8 cellular contexts compared by ENCODE assay signal in genomic region chr6:7390218-7390878, GRCh38. TPM values are rescaled to one million over a fixed set of nuclear protein-coding genes. Genes with fewer than 3 reads are reported as not detected.
A peak's percentile ranks its signal among the peaks of the same experiment; 100 is the strongest.
DNase-seq lines count a peak whose midpoint lies in the region; ATAC-seq and TF ChIP-seq lines count a peak whose summit lies in the region.

No MANE protein-coding gene starts in this region.

- H3K36me3 ChIP-seq in DOHH2 (ENCODE audit: control insufficient read depth, low read length) (peaks cover 43% of the 10 kb centered on the region), MG63 (peaks cover 35% of the 10 kb centered on the region)
- H3K36me3 ChIP-seq in naive thymus-derived CD4-positive, alpha-beta T cell (ENCODE audit: control insufficient read depth in 2 of 3, insufficient read depth in 3 of 3, low read length in 3 of 3) = peaks cover 4 to 17% (median 5%) of the 10 kb centered on the region in 3 experiments

- no peaks in the 10 kb centered on the region for H3K9me2 ChIP-seq in DOHH2 (replicated peaks; ENCODE audit: control insufficient read depth, low read length)

- H3K27me3 ChIP-seq in DOHH2 (ENCODE audit: control insufficient read depth, low read length) (no peaks in the 10 kb centered on the region), MG63 (no peaks in the 10 kb centered on the region)
- no peaks in the 10 kb centered on the region for H3K27me3 ChIP-seq in naive thymus-derived CD4-positive, alpha-beta T cell (ENCODE audit: control insufficient read depth in 2 of 2, insufficient read depth in 2 of 2, low read length in 2 of 2)

- ATAC-seq in GM21529 (IDR thresholded peaks at IDR 0.05; ENCODE audit: unreplicated experiment) (peak; percentile 19), GM19463 (IDR thresholded peaks at IDR 0.05; ENCODE audit: unreplicated experiment) (no peak)
- ATAC-seq in central memory CD8-positive, alpha-beta T cell (replicated peaks; ENCODE audit: extremely low read depth, poor library complexity, severe bottlenecking) = peak; percentile 31
- no peak for ATAC-seq in naive thymus-derived CD4-positive, alpha-beta T cell

- no peaks in the 10 kb centered on the region for H3F3A ChIP-seq in DOHH2 (ENCODE audit: control insufficient read depth, insufficient read depth)

- DNase-seq in MG63 (no peak), NOMO-1 treated with dmso at 0.1 percent for 144 hours (lab: John Stamatoyannopoulos, UW; ENCODE audit: unreplicated experiment) (no peak), inferior parietal cortex (ENCODE audit: extremely low spot score) (no peak)
- no peak for DNase-seq in central memory CD8-positive, alpha-beta T cell (ENCODE audit: low spot score in 2 of 2)
- DNase-seq in naive thymus-derived CD4-positive, alpha-beta T cell = peak in 3 of 9 donors; percentile 0 to 76 (median 54)

- POLR2A ChIA-PET in naive thymus-derived CD4-positive, alpha-beta T cell (lab: Charles Lee) = interaction anchor here (0.7 to 2.0 kb wide), 10 partner anchors 13 to 712 kb away, joined by 3 to 12 read pairs (median 4); partner anchors contain the start of genes BLOC1S5, EEF1E1, SNRNP48 and SSR1

- CTCF ChIA-PET in naive thymus-derived CD4-positive, alpha-beta T cell (lab: Charles Lee) = interaction anchor here (0.5 to 1.0 kb wide), 4 partner anchors 75 to 372 kb away, joined by 3 read pairs; partner anchors contain the start of gene SSR1

- H3K4me1 Mint-ChIP-seq in central memory CD8-positive, alpha-beta T cell = peaks cover 49% of the 10 kb centered on the region
- H3K4me1 Mint-ChIP-seq in naive thymus-derived CD4-positive, alpha-beta T cell = peaks cover 31 to 59% (median 50%) of the 10 kb centered on the region in 7 donors

- H3K9me3 ChIP-seq in DOHH2 (ENCODE audit: control insufficient read depth, insufficient read depth, low read length) = no peaks in the 10 kb centered on the region
- H3K9me3 ChIP-seq in MG63 = no peaks in the 10 kb centered on the region
- no peaks in the 10 kb centered on the region for H3K9me3 ChIP-seq in naive thymus-derived CD4-positive, alpha-beta T cell (ENCODE audit: control insufficient read depth in 2 of 3, low read length in 3 of 3)

- peak overlapping the region; percentile 81 for H3K4me2 ChIP-seq in DOHH2 (ENCODE audit: low read length)

- H3K4me1 ChIP-seq in DOHH2 (ENCODE audit: control insufficient read depth, low read length) = peaks cover 24% of the 10 kb centered on the region
- peaks cover 20 to 21% of the 10 kb centered on the region in 2 donors for H3K4me1 ChIP-seq in naive thymus-derived CD4-positive, alpha-beta T cell (ENCODE audit: control insufficient read depth in 2 of 2, insufficient read depth in 2 of 2, low read length in 2 of 2)

- H4K20me1 ChIP-seq in DOHH2 (ENCODE audit: control insufficient read depth, insufficient read depth, low read depth, low read length) = no peaks in the 10 kb centered on the region

- H3K4me3 ChIP-seq in DOHH2 (ENCODE audit: low read length) = peak overlapping the region; percentile 78
- H3K4me3 ChIP-seq in MG63 = peak overlapping the region; percentile 97
- H3K4me3 ChIP-seq in naive thymus-derived CD4-positive, alpha-beta T cell (ENCODE audit: low read length) = peak overlapping the region; percentile 95

- no peaks in the 10 kb centered on the region for H3K27me3 Mint-ChIP-seq in central memory CD8-positive, alpha-beta T cell
- H3K27me3 Mint-ChIP-seq in naive thymus-derived CD4-positive, alpha-beta T cell = no peaks in the 10 kb centered on the region

- H3K36me3 Mint-ChIP-seq in central memory CD8-positive, alpha-beta T cell (ENCODE audit: insufficient read depth) = peaks cover 31% of the 10 kb centered on the region
- H3K36me3 Mint-ChIP-seq in naive thymus-derived CD4-positive, alpha-beta T cell = peaks cover 4 to 20% (median 15%) of the 10 kb centered on the region in 5 donors

- H3K4me3 Mint-ChIP-seq in central memory CD8-positive, alpha-beta T cell = peak overlapping the region; percentile 83
- H3K4me3 Mint-ChIP-seq in naive thymus-derived CD4-positive, alpha-beta T cell = peak overlapping the region; percentile 87 to 97 (median 94)

- intact Hi-C loops in naive thymus-derived CD4-positive, alpha-beta T cell (cut with micrococcal nuclease) = loop anchor here in 1 of 2 donors (2.0 kb wide), 1 partner anchor 712 kb away; the partner anchor contains the start of gene EEF1E1

- H3K9me3 Mint-ChIP-seq in central memory CD8-positive, alpha-beta T cell = no peaks in the 10 kb centered on the region
- no peaks in the 10 kb centered on the region for H3K9me3 Mint-ChIP-seq in naive thymus-derived CD4-positive, alpha-beta T cell

- H3K27ac ChIP-seq in DOHH2 (ENCODE audit: low read depth, low read length) = peak overlapping the region; percentile 84
- H3K27ac ChIP-seq in naive thymus-derived CD4-positive, alpha-beta T cell (ENCODE audit: low read depth, low read length) = peak overlapping the region; percentile 85

- peak; percentile 44 for TF ChIP-seq CTCF in DOHH2 (IDR thresholded peaks at IDR 0.05; ENCODE audit: low read depth, low read length, poor library complexity, severe bottlenecking)

- H3K27ac Mint-ChIP-seq in central memory CD8-positive, alpha-beta T cell (ENCODE audit: low read depth) = peak overlapping the region; percentile 86
- peak overlapping the region; percentile 96 to 100 (median 99) for H3K27ac Mint-ChIP-seq in naive thymus-derived CD4-positive, alpha-beta T cell

- peaks cover 51% of the 10 kb centered on the region for H3K79me2 ChIP-seq in DOHH2 (ENCODE audit: control insufficient read depth, low read length)

RNA-seq across cellular contexts. Expression of gene RIOK1, which starts 0.7 kb away (rescaled TPM):
- 16.1 and 36.4 TPM in 2 replicates for total RNA-seq in MG63 (2014; rRNA removed; shearing (Covaris generic); ENCODE audit: low replicate concordance)
- total RNA-seq in naive thymus-derived CD4-positive, alpha-beta T cell = 10 to 100 TPM; 24.4 to 39.9 (median 27.6) TPM
- polyA plus RNA-seq in naive thymus-derived CD4-positive, alpha-beta T cell = 10 to 100 TPM; 17.2 to 20.9 TPM

RNA-seq across cellular contexts. Expression of gene CAGE1, which starts 0.8 kb away (rescaled TPM):
- 0.49 TPM in 1 of 2 replicates, not detected in the other for total RNA-seq in MG63 (2014; rRNA removed; shearing (Covaris generic); ENCODE audit: low replicate concordance)
- total RNA-seq in naive thymus-derived CD4-positive, alpha-beta T cell = under 1 TPM; 0.16 to 0.48 (median 0.22) TPM
- polyA plus RNA-seq in naive thymus-derived CD4-positive, alpha-beta T cell = under 1 TPM in 1 of 2 donors, not detected in 1; 0.06 TPM

Comparison
In these comparisons a context has a peak if more than half of its experiments do, and no peak if none do; other contexts are left out.
1. ATAC-seq: peak in GM21529 (single experiment) and central memory CD8-positive, alpha-beta T cell (single experiment); none in naive thymus-derived CD4-positive, alpha-beta T cell (single experiment) and GM19463 (single experiment).
2. Peak in every context shown above with its lines, with median percentiles within 50 percentile points of each other: H3K4me3 ChIP-seq.